2 cellular contexts compared by ENCODE assay signal in the genomic region with DNA sequence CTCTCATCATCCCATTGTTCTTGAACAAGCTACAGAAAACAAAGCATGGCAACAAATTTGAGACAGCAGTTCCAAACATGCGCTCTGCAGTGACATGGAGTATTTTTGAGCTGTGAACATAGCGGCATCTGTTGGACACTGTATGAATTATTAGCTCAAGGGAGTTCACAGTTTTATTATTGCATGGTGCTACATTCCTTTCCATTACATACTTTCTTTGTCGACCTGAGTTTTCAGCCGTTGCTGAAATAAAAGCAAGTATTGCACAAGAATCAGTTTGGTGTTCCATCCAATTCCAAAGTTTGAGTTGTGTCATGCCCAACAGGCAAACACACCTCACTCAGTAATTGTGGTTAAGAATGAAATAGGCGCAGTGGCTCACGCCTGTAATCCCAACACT.
A peak's percentile ranks its signal among the peaks of the same experiment; 100 is the strongest.
TF ChIP-seq lines count a peak whose summit lies in the region.

No MANE protein-coding gene starts in this region.

TF ChIP-seq in WTC11, 78 proteins besides CTCF, POLR2A, EP300 and RAD21:
- TF ChIP-seq GABPB1 (CRISPR knock-in tag; IDR thresholded peaks at IDR 0.05) (peak; percentile 93), SP1 (CRISPR knock-in tag; conservative IDR thresholded peaks at IDR 0.05) (no peak)

TF ChIP-seq in HepG2, 621 proteins besides CTCF, POLR2A, EP300 and RAD21:
- TF ChIP-seq HNF4A (CRISPR knock-in tag; IDR thresholded peaks at IDR 0.05) (peak; percentile 75), CEBPB (IDR thresholded peaks at IDR 0.05; ENCODE audit: borderline replicate concordance, low read depth, low read length) (peak; percentile 99), TBL1XR1 (IDR thresholded peaks at IDR 0.05; ENCODE audit: borderline replicate concordance, low read length, partially characterized antibody) (no peak), ARID5B (CRISPR knock-in tag; IDR thresholded peaks at IDR 0.05) (peak; percentile 32; the same call in 1 of the 2 replicates), ZNF644 (CRISPR knock-in tag; IDR thresholded peaks at IDR 0.05; ENCODE audit: low read depth) (peak; percentile 77), SOX5 (CRISPR knock-in tag; IDR thresholded peaks at IDR 0.05; ENCODE audit: borderline replicate concordance) (peak; percentile 17; the same call in 1 of the 2 replicates), SAP130 (CRISPR knock-in tag; IDR thresholded peaks at IDR 0.05; ENCODE audit: low read depth) (0 out of 2 replicates have a peak, but pooled peaks have one; percentile 12), ATF4 (CRISPR knock-in tag; IDR thresholded peaks at IDR 0.05) (peak in 1 of 2 experiments; percentile 93; a peak in 2 of 4 replicates), GATAD2A (CRISPR knock-in tag; IDR thresholded peaks at IDR 0.05) (peak; percentile 51; the same call in 1 of the 2 replicates), ZNF124 (CRISPR knock-in tag; IDR thresholded peaks at IDR 0.05) (0 out of 2 replicates have a peak, but pooled peaks have one; percentile 29), ZKSCAN8 (CRISPR knock-in tag; IDR thresholded peaks at IDR 0.05; ENCODE audit: borderline replicate concordance) (peak; percentile 32; the same call in 1 of the 2 replicates), NONO (IDR thresholded peaks at IDR 0.05) (no peak), NONO (CRISPR knock-in tag; conservative IDR thresholded peaks at IDR 0.05) (0 out of 2 replicates have a peak, but pooled peaks have one; percentile 33), TEAD3 (CRISPR knock-in tag; optimal IDR thresholded peaks at IDR 0.05; ENCODE audit: borderline replicate concordance) (peak; percentile 17), HDAC2 (CRISPR knock-in tag; IDR thresholded peaks at IDR 0.05) (peak; percentile 48; the same call in 1 of the 2 replicates), STAG1 (CRISPR knock-in tag; IDR thresholded peaks at IDR 0.05) (peak; percentile 76), ZNF790 (CRISPR knock-in tag; IDR thresholded peaks at IDR 0.05; ENCODE audit: borderline replicate concordance) (no peak), TBX3 (IDR thresholded peaks at IDR 0.05; ENCODE audit: borderline replicate concordance) (peak; percentile 38; the same call in 1 of the 2 replicates), ZNF563 (CRISPR knock-in tag; IDR thresholded peaks at IDR 0.05) (no peak), ARID3A (IDR thresholded peaks at IDR 0.05; ENCODE audit: low read depth, low read length) (0 out of 2 replicates have a peak, but pooled peaks have one; percentile 54), SOX13 (IDR thresholded peaks at IDR 0.05) (no peak), SOX13 (CRISPR knock-in tag; conservative IDR thresholded peaks at IDR 0.05 in 1 of 2, IDR thresholded peaks at IDR 0.05 in 1 of 2) (peak in 1 of 2 experiments; percentile 58; a peak in 1 of 4 replicates), CEBPG (CRISPR knock-in tag; IDR thresholded peaks at IDR 0.05) (peak; percentile 92), BORCS8-MEF2B (CRISPR knock-in tag; IDR thresholded peaks at IDR 0.05) (no peak), HDAC6 (IDR thresholded peaks at IDR 0.05; ENCODE audit: low read depth, low read length) (no peak), SMC3 (IDR thresholded peaks at IDR 0.05; ENCODE audit: low read length) (peak; percentile 62), SOX6 (IDR thresholded peaks at IDR 0.05) (no peak), SOX6 (CRISPR knock-in tag; IDR thresholded peaks at IDR 0.05) (peak; percentile 62), GATA4 (IDR thresholded peaks at IDR 0.05; ENCODE audit: borderline replicate concordance, low read depth) (no peak), RCOR2 (CRISPR knock-in tag; IDR thresholded peaks at IDR 0.05) (no peak)
- TF ChIP-seq, protein P1, sequence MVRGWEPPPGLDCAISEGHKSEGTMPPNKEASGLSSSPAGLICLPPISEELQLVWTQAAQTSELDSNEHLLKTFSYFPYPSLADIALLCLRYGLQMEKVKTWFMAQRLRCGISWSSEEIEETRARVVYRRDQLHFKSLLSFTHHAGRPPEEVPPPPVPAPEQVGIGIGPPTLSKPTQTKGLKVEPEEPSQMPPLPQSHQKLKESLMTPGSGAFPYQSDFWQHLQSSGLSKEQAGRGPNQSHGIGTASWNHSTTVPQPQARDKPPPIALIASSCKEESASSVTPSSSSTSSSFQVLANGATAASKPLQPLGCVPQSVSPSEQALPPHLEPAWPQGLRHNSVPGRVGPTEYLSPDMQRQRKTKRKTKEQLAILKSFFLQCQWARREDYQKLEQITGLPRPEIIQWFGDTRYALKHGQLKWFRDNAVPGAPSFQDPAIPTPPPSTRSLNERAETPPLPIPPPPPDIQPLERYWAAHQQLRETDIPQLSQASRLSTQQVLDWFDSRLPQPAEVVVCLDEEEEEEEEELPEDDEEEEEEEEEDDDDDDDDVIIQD (CRISPR knock-in tag; IDR thresholded peaks at IDR 0.05; ENCODE audit: low read depth) = 0 out of 2 replicates have a peak, but pooled peaks have one; percentile 53
- TF ChIP-seq, protein P2, sequence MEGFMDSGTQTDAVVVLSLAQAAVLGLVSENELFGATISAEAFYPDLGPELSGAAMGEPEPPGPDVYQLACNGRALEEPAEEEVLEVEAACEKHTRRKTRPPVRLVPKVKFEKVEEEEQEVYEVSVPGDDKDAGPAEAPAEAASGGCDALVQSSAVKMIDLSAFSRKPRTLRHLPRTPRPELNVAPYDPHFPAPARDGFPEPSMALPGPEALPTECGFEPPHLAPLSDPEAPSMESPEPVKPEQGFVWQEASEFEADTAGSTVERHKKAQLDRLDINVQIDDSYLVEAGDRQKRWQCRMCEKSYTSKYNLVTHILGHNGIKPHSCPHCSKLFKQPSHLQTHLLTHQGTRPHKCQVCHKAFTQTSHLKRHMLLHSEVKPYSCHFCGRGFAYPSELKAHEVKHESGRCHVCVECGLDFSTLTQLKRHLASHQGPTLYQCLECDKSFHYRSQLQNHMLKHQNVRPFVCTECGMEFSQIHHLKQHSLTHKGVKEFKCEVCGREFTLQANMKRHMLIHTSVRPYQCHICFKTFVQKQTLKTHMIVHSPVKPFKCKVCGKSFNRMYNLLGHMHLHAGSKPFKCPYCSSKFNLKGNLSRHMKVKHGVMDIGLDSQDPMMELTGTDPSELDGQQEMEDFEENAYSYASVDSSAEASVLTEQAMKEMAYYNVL (CRISPR knock-in tag; IDR thresholded peaks at IDR 0.05; ENCODE audit: borderline replicate concordance) = 0 out of 2 replicates have a peak, but pooled peaks have one; percentile 26
- TF ChIP-seq, protein P3, sequence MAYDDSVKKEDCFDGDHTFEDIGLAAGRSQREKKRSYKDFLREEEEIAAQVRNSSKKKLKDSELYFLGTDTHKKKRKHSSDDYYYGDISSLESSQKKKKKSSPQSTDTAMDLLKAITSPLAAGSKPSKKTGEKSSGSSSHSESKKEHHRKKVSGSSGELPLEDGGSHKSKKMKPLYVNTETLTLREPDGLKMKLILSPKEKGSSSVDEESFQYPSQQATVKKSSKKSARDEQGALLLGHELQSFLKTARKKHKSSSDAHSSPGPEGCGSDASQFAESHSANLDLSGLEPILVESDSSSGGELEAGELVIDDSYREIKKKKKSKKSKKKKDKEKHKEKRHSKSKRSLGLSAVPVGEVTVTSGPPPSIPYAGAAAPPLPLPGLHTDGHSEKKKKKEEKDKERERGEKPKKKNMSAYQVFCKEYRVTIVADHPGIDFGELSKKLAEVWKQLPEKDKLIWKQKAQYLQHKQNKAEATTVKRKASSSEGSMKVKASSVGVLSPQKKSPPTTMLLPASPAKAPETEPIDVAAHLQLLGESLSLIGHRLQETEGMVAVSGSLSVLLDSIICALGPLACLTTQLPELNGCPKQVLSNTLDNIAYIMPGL (CRISPR knock-in tag; IDR thresholded peaks at IDR 0.05; ENCODE audit: borderline replicate concordance in 1 of 2, low read depth in 1 of 2) = peak in 1 of 2 experiments; percentile 34; a peak in 1 of 4 replicates
